8 cellular contexts compared by ENCODE assay signal in the genomic region with DNA sequence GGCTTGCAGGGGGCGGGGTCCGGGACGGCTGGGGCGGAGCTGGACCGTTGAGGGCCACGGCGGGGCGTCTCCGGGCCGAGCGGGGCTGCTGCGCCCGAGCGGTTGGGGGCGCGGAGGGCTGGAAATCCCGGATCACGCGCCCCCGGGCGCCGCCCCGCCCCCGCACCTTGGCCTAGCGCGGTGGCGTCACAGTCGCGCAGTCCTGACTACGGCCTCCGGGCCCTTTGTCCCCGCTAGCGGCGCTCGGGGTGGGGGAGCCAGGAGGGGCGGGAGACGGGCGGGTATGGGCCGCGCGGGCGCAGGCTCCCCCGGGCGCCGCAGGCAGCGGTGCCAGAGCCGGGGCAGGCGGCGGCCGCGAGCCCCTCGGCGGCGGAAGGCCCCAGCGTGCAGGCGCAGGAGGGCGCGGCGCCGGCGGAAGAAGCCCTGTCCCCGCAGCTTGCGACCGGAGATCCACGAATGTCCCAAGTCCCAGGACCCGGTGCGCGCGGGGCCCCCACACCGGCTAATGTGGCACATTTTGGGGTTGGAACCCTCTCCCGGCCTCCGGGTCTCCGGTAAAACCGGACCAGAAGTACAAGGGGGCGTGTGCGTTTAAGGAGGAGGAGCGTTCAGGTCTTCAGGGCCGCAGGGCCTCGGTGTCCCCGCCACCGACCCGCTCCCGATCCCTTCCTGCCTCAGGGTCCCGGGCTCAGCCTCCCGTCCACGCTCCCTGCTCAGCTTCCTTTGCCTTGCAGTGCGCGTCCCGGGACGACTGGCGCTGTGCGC. TPM values are rescaled to one million over a fixed set of nuclear protein-coding genes. Genes with fewer than 3 reads are reported as not detected.
DNase-seq lines count a peak whose midpoint lies in the region; ATAC-seq and TF ChIP-seq lines count a peak whose summit lies in the region.

No MANE protein-coding gene starts in this region.

- peak overlapping the region; percentile 26 to 88 for H3K27ac Mint-ChIP-seq in natural killer cell

- peaks cover 9 to 23% of the 10 kb centered on the region in 2 donors for H3K4me1 Mint-ChIP-seq in natural killer cell

- H3K27me3 ChIP-seq in Peyer's patch: no peaks in the 10 kb centered on the region

- H3K36me3 Mint-ChIP-seq in natural killer cell: no peaks in the 10 kb centered on the region

- peaks cover 4 to 64% (median 31%) of the 10 kb centered on the region in 4 donors for H3K4me1 ChIP-seq in Peyer's patch

- H3K4me3 Mint-ChIP-seq in natural killer cell: peak overlapping the region; percentile 75

- peak; percentile 36 to 55 for DNase-seq in AML-193 (lab: John Stamatoyannopoulos, UW)
- peak; percentile 73 to 90 (median 89) for DNase-seq in Peyer's patch
- DNase-seq in activated gamma-delta T cell treated with Interleukin-2 at 50 U/mL for 16 hours: peak; percentile 66
- DNase-seq in fibroblast of the aortic adventitia (ENCODE audit: low read depth): peak; percentile 72
- peak; percentile 83 for DNase-seq in natural killer cell
- peak; percentile 61 for DNase-seq in superior temporal gyrus (ENCODE audit: extremely low spot score)

- intact Hi-C loops in natural killer cell (cut with micrococcal nuclease): loop anchor here (2.0 to 5.0 kb wide), 2 partner anchors 37 to 136 kb away; partner anchors contain the start of genes ARHGAP45 and ATP5F1D

- no peaks in the 10 kb centered on the region for H3K9me3 ChIP-seq in Peyer's patch

- TF ChIP-seq CTCF in Peyer's patch (IDR thresholded peaks at IDR 0.05) (no peak), fibroblast of the aortic adventitia (IDR thresholded peaks at IDR 0.05; ENCODE audit: insufficient read depth, low read length) (peak; percentile 10), natural killer cell (IDR thresholded peaks at IDR 0.05) (no peak)

- ATAC-seq in GM19025 (IDR thresholded peaks at IDR 0.05; ENCODE audit: low read depth, unreplicated experiment): peak; percentile 20
- peak; percentile 26 for ATAC-seq in HG03520 (IDR thresholded peaks at IDR 0.05; ENCODE audit: unreplicated experiment)
- ATAC-seq in natural killer cell: peak; percentile 50 to 75 (median 62)

- no peaks in the 10 kb centered on the region for H3K9me3 Mint-ChIP-seq in natural killer cell

- H3K27me3 Mint-ChIP-seq in natural killer cell (ENCODE audit: low read depth in 2 of 2): no peaks in the 10 kb centered on the region

- TF ChIP-seq POLR2A in Peyer's patch (IDR thresholded peaks at IDR 0.05): peak in 1 of 2 donors; percentile 2

- H3K4me3 ChIP-seq in Peyer's patch (peak overlapping the region; percentile 94 to 97 (median 95)), fibroblast of the aortic adventitia (ENCODE audit: low read depth, low read length) (peak overlapping the region; percentile 80)

- peak overlapping the region; percentile 98 to 100 (median 100) for H3K27ac ChIP-seq in Peyer's patch

- H3K36me3 ChIP-seq in Peyer's patch: peaks cover 0 to 44% (median 0%) of the 10 kb centered on the region in 3 donors

RNA-seq across cellular contexts. Expression of gene GPX4, which starts 0.8 kb away (rescaled TPM):
- 100 to 1,000 TPM; 258 to 493 (median 326) TPM for total RNA-seq in Peyer's patch
- total RNA-seq in fibroblast of the aortic adventitia (ENCODE audit: low replicate concordance): 156 and 288 TPM in 2 replicates
- total RNA-seq in natural killer cell: 100 to 1,000 TPM; 108 to 126 (median 121) TPM

RNA-seq across cellular contexts. Expression of gene POLR2E, which starts 9.5 kb away (rescaled TPM):
- 100 to 1,000 TPM in 2 of 4 donors, 10 to 100 TPM in 2; 74.3 to 107 (median 96.9) TPM for total RNA-seq in Peyer's patch
- total RNA-seq in fibroblast of the aortic adventitia (ENCODE audit: low replicate concordance): 27.7 and 91.2 TPM in 2 replicates
- 100 to 1,000 TPM in 1 of 3 donors, 10 to 100 TPM in 2; 77.3 to 105 (median 91.6) TPM for total RNA-seq in natural killer cell

RNA-seq across cellular contexts. Expression of gene ARHGAP45, which starts 37.7 kb away (rescaled TPM):
- total RNA-seq in Peyer's patch (100 to 1,000 TPM in 2 of 4 donors, 10 to 100 TPM in 2; 82.6 to 187 (median 118) TPM), fibroblast of the aortic adventitia (ENCODE audit: low replicate concordance) (0.18 TPM in 1 of 2 replicates, not detected in the other), natural killer cell (100 to 1,000 TPM; 535 to 601 (median 560) TPM)

Comparison
In these comparisons a context has a peak if more than half of its experiments do, and no peak if none do; other contexts are left out.
1. Peak in every context shown above with its lines: DNase-seq, ATAC-seq, H3K4me3 ChIP-seq and H3K27ac ChIP-seq.
2. RNA of gene ARHGAP45, which starts 37.7 kb away (total RNA-seq): 535 to 601 TPM in natural killer cell and 82.6 to 187 TPM in Peyer's patch; 0.18 TPM in fibroblast of the aortic adventitia; every median in the first group is over 10 times any median in the second.